ENCODE assay signal across 10 cellular contexts in the genomic region with DNA sequence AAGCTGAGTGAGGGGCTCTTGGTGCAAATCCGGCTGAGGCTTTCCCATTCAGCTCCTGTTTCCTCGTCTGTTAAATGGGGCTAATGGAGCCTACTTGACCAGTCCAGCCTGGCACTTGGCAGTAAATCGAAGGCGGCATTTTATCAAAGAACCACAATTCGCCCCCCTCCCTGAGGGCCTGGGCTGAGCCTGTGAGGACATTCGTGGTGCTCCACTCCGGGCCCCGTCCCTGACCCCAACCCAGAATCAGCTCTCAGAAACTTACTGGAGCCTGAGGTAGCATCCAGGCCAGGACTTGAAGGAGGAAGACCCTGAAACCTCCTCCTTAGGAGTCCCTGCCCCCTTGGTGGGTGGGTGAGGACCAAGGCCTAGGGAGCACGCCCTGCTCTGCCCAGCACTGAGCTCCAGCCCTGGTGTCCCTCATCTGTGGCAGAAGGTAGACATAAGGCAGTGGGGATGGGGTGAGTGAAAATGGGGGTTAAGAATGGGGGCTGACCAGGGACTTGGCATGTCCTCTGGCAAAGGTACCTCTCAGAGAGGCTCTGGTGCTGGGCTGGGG. TPM values are rescaled to one million over a fixed set of nuclear protein-coding genes. Genes with fewer than 3 reads are reported as not detected.
DNase-seq lines count a peak whose midpoint lies in the region; ATAC-seq and TF ChIP-seq lines count a peak whose summit lies in the region.
"Had no signal": no experiment of that assay in that cellular context is flagged by ENCODE, and none has a peak within 500 bp of the region (broad histone marks: within the 10 kb centered on the region; RNA-seq: fewer than 3 reads in every experiment).

No MANE protein-coding gene starts in this region.

- H3K27ac ChIP-seq in angular gyrus (ENCODE audit: low read depth, low read length) (peak overlapping the region; percentile 92), mesenchymal stem cell (ENCODE audit: low read length, poor library complexity, severe bottlenecking) (peak overlapping the region; percentile 0), suprapubic skin (peak overlapping the region; percentile 92)

- no peak for TF ChIP-seq POLR2A in suprapubic skin (IDR thresholded peaks at IDR 0.05)

- no peak overlapping the region for H4K8ac ChIP-seq in mesenchymal stem cell (ENCODE audit: low read length)

- H3K4me1 ChIP-seq in mesenchymal stem cell (ENCODE audit: control insufficient read depth, insufficient read depth, low read depth, low read length) (peaks cover 29% of the 10 kb centered on the region), suprapubic skin (peaks cover 70% of the 10 kb centered on the region)

- H3K27me3 ChIP-seq in mesenchymal stem cell (ENCODE audit: control insufficient read depth in 1 of 2, insufficient read depth in 1 of 2, low read length in 2 of 2) (no peaks in the 10 kb centered on the region), suprapubic skin (no peaks in the 10 kb centered on the region)

- H3K4me3 Mint-ChIP-seq in T-helper 2 cell treated with Interferon-gamma antibody and Interleukin-4, amounts not matched to agents 5 μg/mL and 100 μg/mL, for 36 hours: no peak overlapping the region

- H2BK15ac ChIP-seq in mesenchymal stem cell (ENCODE audit: low read depth, poor library complexity, severe bottlenecking): no peak overlapping the region

- no peak overlapping the region for H2BK5ac ChIP-seq in mesenchymal stem cell (ENCODE audit: low read depth, low read length, poor library complexity, severe bottlenecking)

- no peak overlapping the region for H3K18ac ChIP-seq in mesenchymal stem cell (ENCODE audit: low read depth in 1 of 2, low read length in 2 of 2)

- H3K36me3 Mint-ChIP-seq in T-helper 2 cell treated with Interferon-gamma antibody and Interleukin-4, amounts not matched to agents 5 μg/mL and 100 μg/mL, for 36 hours (ENCODE audit: low read depth): peaks cover 26% of the 10 kb centered on the region

- peaks cover 24% of the 10 kb centered on the region for H3K79me1 ChIP-seq in mesenchymal stem cell (replicated peaks; ENCODE audit: low read length, poor library complexity, severe bottlenecking)

- no peaks in the 10 kb centered on the region for H3K9me3 Mint-ChIP-seq in T-helper 2 cell treated with Interferon-gamma antibody and Interleukin-4, amounts not matched to agents 5 μg/mL and 100 μg/mL, for 36 hours

- DNase-seq in T-helper 2 cell treated with Interferon-gamma antibody and Interleukin-4, amounts not matched to agents 5 μg/mL and 100 μg/mL, for 36 hours (ENCODE audit: low spot score): no peak
- DNase-seq in T-helper 2 cell (no peak), mesenchymal stem cell (no peak), suprapubic skin (ENCODE audit: low spot score in 2 of 2) (no peak), anterior cingulate cortex (lab: John Stamatoyannopoulos, UW) (no peak)
- no peak for DNase-seq in activated CD8-positive, alpha-beta memory T cell treated with anti-CD3 and anti-CD28 coated beads for 24 hours

- H3K23ac ChIP-seq in mesenchymal stem cell (ENCODE audit: low read length in 2 of 2): no peak overlapping the region

- no peak overlapping the region for H3K4me2 ChIP-seq in mesenchymal stem cell (ENCODE audit: low read length, poor library complexity, severe bottlenecking)

- H3K27me3 Mint-ChIP-seq in T-helper 2 cell treated with Interferon-gamma antibody and Interleukin-4, amounts not matched to agents 5 μg/mL and 100 μg/mL, for 36 hours (ENCODE audit: low read depth): no peaks in the 10 kb centered on the region

- H3K14ac ChIP-seq in mesenchymal stem cell (ENCODE audit: low read length in 2 of 2): peak overlapping the region in 1 of 2 experiments; percentile 29

- peak overlapping the region; percentile 69 for H3K27ac Mint-ChIP-seq in T-helper 2 cell treated with Interferon-gamma antibody and Interleukin-4, amounts not matched to agents 5 μg/mL and 100 μg/mL, for 36 hours

- peak overlapping the region in 1 of 2 experiments; percentile 42 for H3K4ac ChIP-seq in mesenchymal stem cell (ENCODE audit: low read depth in 1 of 2, low read length in 2 of 2)

- H3K4me1 Mint-ChIP-seq in T-helper 2 cell treated with Interferon-gamma antibody and Interleukin-4, amounts not matched to agents 5 μg/mL and 100 μg/mL, for 36 hours (ENCODE audit: low read depth): peaks cover 35% of the 10 kb centered on the region

- H3K9ac ChIP-seq in mesenchymal stem cell (ENCODE audit: low read length): peak overlapping the region; percentile 17
- H3K9ac ChIP-seq: KMS-11 had no signal

- H3K9me3 ChIP-seq in mesenchymal stem cell (ENCODE audit: control insufficient read depth, low read length) (no peaks in the 10 kb centered on the region), suprapubic skin (no peaks in the 10 kb centered on the region)
- H3K9me3 ChIP-seq: mucosa of descending colon had no signal

- no peak for TF ChIP-seq CTCF in suprapubic skin (IDR thresholded peaks at IDR 0.05)

- no peak overlapping the region for H2BK12ac ChIP-seq in mesenchymal stem cell (ENCODE audit: low read length in 2 of 2)

- no peak overlapping the region for H2AFZ ChIP-seq in mesenchymal stem cell (ENCODE audit: low read depth, low read length)

- H3K36me3 ChIP-seq in mesenchymal stem cell (ENCODE audit: control insufficient read depth in 1 of 2, insufficient read depth in 2 of 2, low read depth in 1 of 2, low read length in 2 of 2) (peaks cover 52 to 65% of the 10 kb centered on the region in 2 experiments), suprapubic skin (peaks cover 49% of the 10 kb centered on the region)

- 94% methylated on average over 9 of the region's 9 CpGs for WGBS in mesenchymal stem cell
- WGBS in suprapubic skin: 77% methylated on average over 7 of the region's 9 CpGs

- H3K4me3 ChIP-seq in mesenchymal stem cell (ENCODE audit: insufficient read depth in 1 of 2, low read depth in 1 of 2, low read length in 2 of 2) (no peak overlapping the region), suprapubic skin (no peak overlapping the region)
- H3K4me3 ChIP-seq: mucosa of descending colon had no signal

- peak overlapping the region; percentile 52 for H4K91ac ChIP-seq in mesenchymal stem cell (ENCODE audit: low read length)

- H2BK120ac ChIP-seq in mesenchymal stem cell (ENCODE audit: low read depth, low read length): no peak overlapping the region

- no peak for ATAC-seq in GM19397 (IDR thresholded peaks at IDR 0.05; ENCODE audit: unreplicated experiment)
- ATAC-seq: mucosa of descending colon had no signal

- no peak for TF ChIP-seq EP300 in suprapubic skin (IDR thresholded peaks at IDR 0.05)

- H2AK5ac ChIP-seq in mesenchymal stem cell (ENCODE audit: low read length, severe bottlenecking): peak overlapping the region; percentile 23

RNA-seq across cellular contexts. Expression of a gene that starts 2.1 kb away (rescaled TPM):
- polyA plus RNA-seq in mesenchymal stem cell (2013, experiment 1 of 2): 9.7 TPM
- polyA plus RNA-seq in mesenchymal stem cell (2013, experiment 2 of 2): 8.7 TPM
- total RNA-seq in suprapubic skin: 10 to 100 TPM; 16.3 to 22.8 (median 20.6) TPM

RNA-seq across cellular contexts. Expression of a gene that starts 24.8 kb away (rescaled TPM):
- not detected for polyA plus RNA-seq in mesenchymal stem cell (2013, experiment 1 of 2)
- not detected for polyA plus RNA-seq in mesenchymal stem cell (2013, experiment 2 of 2)
- under 1 TPM in 1 of 4 donors, not detected in 3; 0.34 TPM for total RNA-seq in suprapubic skin

RNA-seq across cellular contexts. Expression of a gene that starts 35.3 kb away (rescaled TPM):
- 15.7 TPM for polyA plus RNA-seq in mesenchymal stem cell (2013, experiment 1 of 2)
- 14.0 TPM for polyA plus RNA-seq in mesenchymal stem cell (2013, experiment 2 of 2)
- 10 to 100 TPM; 38.3 to 49.2 (median 43.0) TPM for total RNA-seq in suprapubic skin

RNA-seq across cellular contexts. Expression of a gene that starts 44.9 kb away (rescaled TPM):
- polyA plus RNA-seq in mesenchymal stem cell (2013, experiment 1 of 2): 10.2 TPM
- polyA plus RNA-seq in mesenchymal stem cell (2013, experiment 2 of 2): 9.7 TPM
- total RNA-seq in suprapubic skin: 10 to 100 TPM in 1 of 4 donors, 1 to 10 TPM in 3; 4.2 to 15.3 (median 8.5) TPM

Comparison
In these comparisons a context has a peak if more than half of its experiments do, and no peak if none do; other contexts are left out.
1. H3K27ac ChIP-seq: peak in every context shown above with its lines; median percentile 92 in angular gyrus; 92 in suprapubic skin; 0 in mesenchymal stem cell.